Comparison of ENCODE assay signal across 11 cellular contexts in the genomic region with DNA sequence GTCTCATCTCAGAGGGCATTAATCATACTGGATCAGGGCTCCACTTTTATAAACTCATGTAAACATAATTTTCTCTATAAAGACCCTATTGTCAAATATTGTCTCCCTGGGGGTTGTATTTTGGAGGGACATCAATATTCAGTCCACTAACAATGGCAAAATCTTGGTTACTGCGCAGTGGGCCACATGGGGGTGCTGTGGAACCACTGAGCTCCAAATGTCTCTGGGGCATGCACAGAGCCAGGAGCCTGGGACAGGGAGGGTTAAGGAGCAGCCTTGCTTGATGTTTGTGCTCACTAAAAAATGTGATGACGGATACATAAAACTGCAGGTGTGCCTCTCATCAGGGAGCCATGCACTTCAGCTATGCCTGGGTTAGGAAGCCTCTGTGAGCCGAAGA.
DNase-seq lines count a peak whose midpoint lies in the region; ATAC-seq and TF ChIP-seq lines count a peak whose summit lies in the region.
"Had no signal": no experiment of that assay in that cellular context is flagged by ENCODE, and none has a peak within 500 bp of the region (broad histone marks: within the 10 kb centered on the region; RNA-seq: fewer than 3 reads in every experiment).

No MANE protein-coding gene starts in this region.

- H3K27me3 Mint-ChIP-seq in activated CD8-positive, alpha-beta memory T cell treated with anti-CD3 and anti-CD28 coated beads, Interleukin-2, amount 10 ng/mL, durations not matched to agents 7 days and 5 days, result peaks cover 8% of the 10 kb centered on the region
- peaks cover 22% of the 10 kb centered on the region for H3K27me3 Mint-ChIP-seq in T-helper 2 cell treated with Interferon-gamma antibody and Interleukin-4, amounts not matched to agents 5 μg/mL and 100 μg/mL, for 36 hours (ENCODE audit: low read depth)
- peaks cover 18 to 48% of the 10 kb centered on the region in 2 donors for H3K27me3 Mint-ChIP-seq in effector memory CD8-positive, alpha-beta T cell

- H3K4me1 Mint-ChIP-seq in activated CD8-positive, alpha-beta memory T cell treated with anti-CD3 and anti-CD28 coated beads, Interleukin-2, amount 10 ng/mL, durations not matched to agents 7 days and 5 days, result peaks cover 8% of the 10 kb centered on the region
- H3K4me1 Mint-ChIP-seq in T-helper 2 cell treated with Interferon-gamma antibody and Interleukin-4, amounts not matched to agents 5 μg/mL and 100 μg/mL, for 36 hours (ENCODE audit: low read depth), result no peaks in the 10 kb centered on the region
- peaks cover 3 to 12% of the 10 kb centered on the region in 2 donors for H3K4me1 Mint-ChIP-seq in effector memory CD8-positive, alpha-beta T cell (ENCODE audit: low read depth in 2 of 2)

- no peak for TF ChIP-seq POLR2A in gastrocnemius medialis (IDR thresholded peaks at IDR 0.05)

- peaks cover 0 to 5% of the 10 kb centered on the region in 2 donors for H3K4me1 ChIP-seq in gastrocnemius medialis

- in situ Hi-C loops in gastrocnemius medialis (cut with MboI; ENCODE audit: low sequenced_read_pairs in 4 of 4), result no loop called here

- intact Hi-C loops in gastrocnemius medialis (cut with DNase I; ENCODE audit: low total_unique reads), result no loop called here

- H3K9me3 ChIP-seq in gastrocnemius medialis, result no peaks in the 10 kb centered on the region
- H3K9me3 ChIP-seq: BLaER1 had no signal

- H3K27ac ChIP-seq in coronary artery (peak overlapping the region in 1 of 2 donors; percentile 57), gastrocnemius medialis (no peak overlapping the region)
- H3K27ac ChIP-seq: BLaER1 had no signal

- no peaks in the 10 kb centered on the region for H3K36me3 Mint-ChIP-seq in activated CD8-positive, alpha-beta memory T cell treated with anti-CD3 and anti-CD28 coated beads, Interleukin-2, amount 10 ng/mL, durations not matched to agents 7 days and 5 days
- no peaks in the 10 kb centered on the region for H3K36me3 Mint-ChIP-seq in T-helper 2 cell treated with Interferon-gamma antibody and Interleukin-4, amounts not matched to agents 5 μg/mL and 100 μg/mL, for 36 hours (ENCODE audit: low read depth)
- H3K36me3 Mint-ChIP-seq in effector memory CD8-positive, alpha-beta T cell (ENCODE audit: insufficient read depth), result no peaks in the 10 kb centered on the region

- CTCF ChIA-PET in activated CD8-positive, alpha-beta memory T cell treated with anti-CD3 and anti-CD28 coated beads, Interleukin-2, amount 10 ng/mL, durations not matched to agents 7 days and 5 days (lab: Charles Lee), result interaction anchor here (0.8 to 5.5 kb wide), 6 partner anchors 10 to 895 kb away, joined by 3 to 36 read pairs (median 5); no protein-coding TSS in a partner anchor

- ATAC-seq in activated CD8-positive, alpha-beta memory T cell treated with anti-CD3 and anti-CD28 coated beads, Interleukin-2, amount 10 ng/mL, durations not matched to agents 7 days and 5 days, result peak; percentile 60
- peak; percentile 75 for ATAC-seq in effector memory CD8-positive, alpha-beta T cell (replicated peaks)
- peak; percentile 59 for ATAC-seq in stimulated activated naive CD8-positive, alpha-beta T cell treated with anti-CD3 and anti-CD28 coated beads, Interleukin-15, Interleukin-2, amounts not matched to agents 100 U/mL and 50 U/mL, for 24 hours
- ATAC-seq in gastrocnemius medialis, result no peak
- ATAC-seq: Right ventricle myocardium inferior had no signal

- H3K9me3 Mint-ChIP-seq in activated CD8-positive, alpha-beta memory T cell treated with anti-CD3 and anti-CD28 coated beads, Interleukin-2, amount 10 ng/mL, durations not matched to agents 7 days and 5 days (ENCODE audit: low read depth), result no peaks in the 10 kb centered on the region
- H3K9me3 Mint-ChIP-seq in T-helper 2 cell treated with Interferon-gamma antibody and Interleukin-4, amounts not matched to agents 5 μg/mL and 100 μg/mL, for 36 hours, result no peaks in the 10 kb centered on the region
- no peaks in the 10 kb centered on the region for H3K9me3 Mint-ChIP-seq in effector memory CD8-positive, alpha-beta T cell

- peak overlapping the region; percentile 42 for H3K27ac Mint-ChIP-seq in activated CD8-positive, alpha-beta memory T cell treated with anti-CD3 and anti-CD28 coated beads, Interleukin-2, amount 10 ng/mL, durations not matched to agents 7 days and 5 days
- H3K27ac Mint-ChIP-seq in T-helper 2 cell treated with Interferon-gamma antibody and Interleukin-4, amounts not matched to agents 5 μg/mL and 100 μg/mL, for 36 hours, result peak overlapping the region; percentile 60
- H3K27ac Mint-ChIP-seq in effector memory CD8-positive, alpha-beta T cell, result peak overlapping the region in 1 of 2 donors; percentile 36

- no peak for TF ChIP-seq CTCF in coronary artery (IDR thresholded peaks at IDR 0.05)
- no peak for TF ChIP-seq CTCF in gastrocnemius medialis (IDR thresholded peaks at IDR 0.05 in 4 of 5, conservative IDR thresholded peaks at IDR 0.05 in 1 of 5)

- H3K4me3 Mint-ChIP-seq in activated CD8-positive, alpha-beta memory T cell treated with anti-CD3 and anti-CD28 coated beads, Interleukin-2, amount 10 ng/mL, durations not matched to agents 7 days and 5 days, result no peak overlapping the region
- H3K4me3 Mint-ChIP-seq in T-helper 2 cell treated with Interferon-gamma antibody and Interleukin-4, amounts not matched to agents 5 μg/mL and 100 μg/mL, for 36 hours, result peak overlapping the region; percentile 28
- peak overlapping the region; percentile 23 to 51 for H3K4me3 Mint-ChIP-seq in effector memory CD8-positive, alpha-beta T cell

- no peak overlapping the region for H3K4me3 ChIP-seq in coronary artery
- H3K4me3 ChIP-seq in gastrocnemius medialis, result no peak overlapping the region
- H3K4me3 ChIP-seq: BLaER1 had no signal

- H3K36me3 ChIP-seq in gastrocnemius medialis, result no peaks in the 10 kb centered on the region
- H3K36me3 ChIP-seq: BLaER1 had no signal

- peak; percentile 59 for DNase-seq in activated CD8-positive, alpha-beta memory T cell treated with anti-CD3 and anti-CD28 coated beads, Interleukin-2, amount 10 ng/mL, durations not matched to agents 7 days and 5 days
- no peak for DNase-seq in activated CD8-positive, alpha-beta memory T cell treated with anti-CD3 and anti-CD28 coated beads, Interleukin-2, amount 50 U/mL, for 48 hours
- DNase-seq in T-helper 2 cell treated with Interferon-gamma antibody and Interleukin-4, amounts not matched to agents 5 μg/mL and 100 μg/mL, for 36 hours (ENCODE audit: low spot score), result no peak
- peak in 1 of 3 experiments; percentile 21 for DNase-seq in effector memory CD8-positive, alpha-beta T cell
- DNase-seq in stimulated activated naive CD8-positive, alpha-beta T cell treated with anti-CD3 and anti-CD28 coated beads, Interleukin-15, Interleukin-2, amounts not matched to agents 100 U/mL and 50 U/mL, for 24 hours, result peak; percentile 38
- DNase-seq in coronary artery (ENCODE audit: low spot score), result no peak
- no peak for DNase-seq in epidermal melanocyte (ENCODE audit: insufficient read length, low spot score)
- DNase-seq in gastrocnemius medialis, result no peak
- DNase-seq: nucleus accumbens had no signal

- no peaks in the 10 kb centered on the region for H3K27me3 ChIP-seq in gastrocnemius medialis
- H3K27me3 ChIP-seq: BLaER1 had no signal

Comparison
In these comparisons a context has a peak if more than half of its experiments do, and no peak if none do; other contexts are left out.
1. DNase-seq: peak in activated CD8-positive, alpha-beta memory T cell treated with anti-CD3 and anti-CD28 coated beads, Interleukin-2, amount 10 ng/mL, durations not matched to agents 7 days and 5 days (single experiment) and stimulated activated naive CD8-positive, alpha-beta T cell treated with anti-CD3 and anti-CD28 coated beads, Interleukin-15, Interleukin-2, amounts not matched to agents 100 U/mL and 50 U/mL, for 24 hours (single experiment); none in activated CD8-positive, alpha-beta memory T cell treated with anti-CD3 and anti-CD28 coated beads, Interleukin-2, amount 50 U/mL, for 48 hours (single experiment), T-helper 2 cell treated with Interferon-gamma antibody and Interleukin-4, amounts not matched to agents 5 μg/mL and 100 μg/mL, for 36 hours (single experiment), coronary artery (single experiment), epidermal melanocyte (single experiment) and gastrocnemius medialis (0 of 2).
2. ATAC-seq: peak in activated CD8-positive, alpha-beta memory T cell treated with anti-CD3 and anti-CD28 coated beads, Interleukin-2, amount 10 ng/mL, durations not matched to agents 7 days and 5 days (single experiment), effector memory CD8-positive, alpha-beta T cell (single experiment) and stimulated activated naive CD8-positive, alpha-beta T cell treated with anti-CD3 and anti-CD28 coated beads, Interleukin-15, Interleukin-2, amounts not matched to agents 100 U/mL and 50 U/mL, for 24 hours (single experiment); none in gastrocnemius medialis (0 of 2).